Comparison of ENCODE assay signal across 1 cellular context in the genomic region with DNA sequence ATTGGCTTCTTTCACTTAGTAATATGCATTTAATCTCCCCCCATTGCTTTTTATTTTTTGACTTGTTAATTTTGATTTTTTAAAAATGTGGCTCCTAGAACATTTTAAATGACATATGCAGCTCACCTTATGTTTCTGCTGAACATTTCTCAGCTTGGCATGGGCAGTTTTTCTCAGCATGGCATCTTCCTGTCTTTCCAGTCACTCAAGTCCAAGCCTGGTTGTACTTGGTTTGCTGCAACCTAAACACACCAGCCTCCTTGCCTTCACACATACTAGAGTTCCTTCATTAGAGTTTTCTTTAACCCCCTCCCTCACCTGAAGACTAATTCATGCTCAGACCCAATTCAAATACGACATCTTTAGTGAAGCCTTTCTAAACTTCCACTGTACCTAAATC.
TF ChIP-seq lines count a peak whose summit lies in the region.

No MANE protein-coding gene starts in this region.

TF ChIP-seq in GM23338, 12 proteins besides CTCF, POLR2A, EP300 and RAD21 (continued from another document):
- no peak for TF ChIP-seq ZNF331 (CRISPR knock-in tag; IDR thresholded peaks at IDR 0.05; ENCODE audit: low read depth)
- TF ChIP-seq CREB1 (CRISPR knock-in tag; IDR thresholded peaks at IDR 0.05; ENCODE audit: low read depth): no peak
- TF ChIP-seq EZH2 (IDR thresholded peaks at IDR 0.05; ENCODE audit: low read depth, unreplicated experiment): no peak
- TF ChIP-seq STAT1 (IDR thresholded peaks at IDR 0.05; ENCODE audit: unreplicated experiment): no peak
- no peak for TF ChIP-seq EZH2phosphoT487 (IDR thresholded peaks at IDR 0.05; ENCODE audit: unreplicated experiment)
